Comparison of ENCODE assay signal across 14 cellular contexts in genomic region chr6:135576055-135576454, GRCh38.
DNase-seq lines count a peak whose midpoint lies in the region; TF ChIP-seq lines count a peak whose summit lies in the region.
"Had no signal": no experiment of that assay in that cellular context is flagged by ENCODE, and none has a peak within 500 bp of the region (broad histone marks: within the 10 kb centered on the region; RNA-seq: fewer than 3 reads in every experiment).

No MANE protein-coding gene starts in this region.

- no peak overlapping the region for H3K4ac ChIP-seq in mesendoderm (ENCODE audit: low read depth, low read length)

- H3K36me3 ChIP-seq in ovary (no peaks in the 10 kb centered on the region), mesendoderm (ENCODE audit: control insufficient read depth, insufficient read depth, low read length) (no peaks in the 10 kb centered on the region)
- H3K36me3 ChIP-seq: thoracic aorta had no signal

- H3K4me2 ChIP-seq in mesendoderm (ENCODE audit: low read length): no peak overlapping the region

- no peaks in the 10 kb centered on the region for H3K27me3 ChIP-seq in ovary
- no peaks in the 10 kb centered on the region for H3K27me3 ChIP-seq in mesendoderm (ENCODE audit: insufficient read depth, low read length, poor library complexity)

- TF ChIP-seq CTCF in AG10803 (conservative IDR thresholded peaks at IDR 0.05; ENCODE audit: low read length): no peak
- no peak for TF ChIP-seq CTCF in fibroblast of villous mesenchyme (IDR thresholded peaks at IDR 0.05; ENCODE audit: insufficient read depth, low read depth, low read length)
- no peak for TF ChIP-seq CTCF in ovary (IDR thresholded peaks at IDR 0.05)

- H3K4me1 ChIP-seq in ovary (ENCODE audit: insufficient read depth) (no peaks in the 10 kb centered on the region), mesendoderm (ENCODE audit: control insufficient read depth, low read depth, low read length) (no peaks in the 10 kb centered on the region)

- H3K9ac ChIP-seq in mesendoderm (ENCODE audit: low read length): no peak overlapping the region

- H2AK5ac ChIP-seq in mesendoderm (ENCODE audit: low read length): no peak overlapping the region

- H3K79me1 ChIP-seq in mesendoderm (ENCODE audit: low read length): no peaks in the 10 kb centered on the region

- no peak overlapping the region for H3K56ac ChIP-seq in mesendoderm (ENCODE audit: low read length)

- H4K8ac ChIP-seq in mesendoderm (ENCODE audit: low read depth, low read length): no peak overlapping the region

- intact Hi-C loops in ovary (cut with DNase I): no loop called here

- TF ChIP-seq POLR2A in ovary (IDR thresholded peaks at IDR 0.05): no peak

- H3K23ac ChIP-seq in mesendoderm (ENCODE audit: low read length): no peak overlapping the region

- H2BK5ac ChIP-seq in mesendoderm (ENCODE audit: low read length): no peak overlapping the region

- H3K27ac ChIP-seq in ovary (no peak overlapping the region), mesendoderm (ENCODE audit: low read depth, low read length) (no peak overlapping the region)
- H3K27ac ChIP-seq: epithelial cell of prostate, thoracic aorta had no signal

- no peak for TF ChIP-seq EP300 in ovary (IDR thresholded peaks at IDR 0.05)

- H4K5ac ChIP-seq in mesendoderm (ENCODE audit: low read length): no peak overlapping the region

- H3K4me3 ChIP-seq in AG10803 (ENCODE audit: low read length): no peak overlapping the region
- no peak overlapping the region for H3K4me3 ChIP-seq in fibroblast of villous mesenchyme (ENCODE audit: low read depth, low read length)
- H3K4me3 ChIP-seq in ovary: no peak overlapping the region
- H3K4me3 ChIP-seq in mesendoderm (ENCODE audit: low read length): no peak overlapping the region
- H3K4me3 ChIP-seq: thoracic aorta had no signal

- H2BK15ac ChIP-seq in mesendoderm (replicated peaks; ENCODE audit: low read depth): no peak overlapping the region

- DNase-seq in AG10803 (ENCODE audit: low read depth) (peak; percentile 78), HCEC 1CT (peak; percentile 79), RPMI7951 (ENCODE audit: low read depth) (peak; percentile 14), fibroblast of villous mesenchyme (ENCODE audit: low read depth) (peak; percentile 43), ovary (no peak), cortex of kidney (lab: John Stamatoyannopoulos, UW) (no peak), DMS 273 (lab: John Stamatoyannopoulos, UW; ENCODE audit: unreplicated experiment) (no peak), mesendoderm (no peak)
- DNase-seq: activated CD4-positive, alpha-beta T cell treated with anti-CD3 and anti-CD28 coated beads, Interleukin-2, amount 50 U/mL, for 48 hours; aorta; DND-41; NCI-H524 treated with DMSO at 0.1 percent for 48 hours had no signal

- H2BK120ac ChIP-seq in mesendoderm (ENCODE audit: low read depth, low read length): no peak overlapping the region

- H3K18ac ChIP-seq in mesendoderm (ENCODE audit: low read length): no peak overlapping the region

- WGBS in ovary, 3 donors: 75 to 93% (median 92%) methylated on average over 1 of the region's 1 CpG
- WGBS in mesendoderm (ENCODE audit: extremely low coverage, insufficient coverage, low lambda C conversion rate): no CpG with 5 or more reads among the region's 1 CpG

- no peaks in the 10 kb centered on the region for H3K79me2 ChIP-seq in mesendoderm (ENCODE audit: control insufficient read depth, insufficient read depth, low read length)

- no peaks in the 10 kb centered on the region for H3K9me3 ChIP-seq in ovary
- H3K9me3 ChIP-seq: thoracic aorta had no signal

Comparison
In these comparisons a context has a peak if more than half of its experiments do, and no peak if none do; other contexts are left out.
1. DNase-seq: peak in AG10803 (single experiment), HCEC 1CT (single experiment), RPMI7951 (single experiment) and fibroblast of villous mesenchyme (single experiment); none in ovary (0 of 5), cortex of kidney (single experiment), DMS 273 (single experiment) and mesendoderm (single experiment).